19 cellular contexts compared by ENCODE assay signal in the genomic region with DNA sequence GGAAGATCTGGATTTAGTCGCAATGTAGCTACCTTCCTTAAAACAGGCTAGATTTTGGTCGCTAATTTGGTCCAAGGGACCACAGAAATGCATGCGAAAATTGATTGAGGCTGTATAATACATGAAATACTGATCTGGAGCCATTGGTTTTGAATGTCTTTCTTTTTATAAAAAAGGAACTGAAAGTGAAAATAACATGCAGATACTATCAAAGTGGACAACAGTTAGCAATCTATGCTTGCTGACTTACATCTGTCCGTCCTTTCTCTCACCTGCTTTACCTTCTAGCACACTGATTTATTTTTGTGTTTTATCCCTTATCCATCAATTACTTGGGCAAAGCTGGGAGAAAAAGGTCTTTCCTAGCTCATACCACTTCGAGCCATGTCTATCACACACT.
DNase-seq lines count a peak whose midpoint lies in the region; ATAC-seq, FAIRE-seq and TF ChIP-seq lines count a peak whose summit lies in the region.
"Had no signal": no experiment of that assay in that cellular context is flagged by ENCODE, and none has a peak within 500 bp of the region (broad histone marks: within the 10 kb centered on the region; RNA-seq: fewer than 3 reads in every experiment).

No MANE protein-coding gene starts in this region.

- 25% methylated on average over 5 of the region's 5 CpGs for WGBS in GM12878 (ENCODE audit: insufficient coverage, insufficient replicate concordance, low lambda C conversion rate, missing lambda C conversion rate)

- DNase-seq in GM12878 (ENCODE audit: low read depth, low spot score) (no peak), GM19239 (ENCODE audit: insufficient read length, low spot score) (no peak)
- DNase-seq in activated effector memory CD4-positive, alpha-beta T cell treated with anti-CD3 and anti-CD28 coated beads, Interleukin-2, amount 50 U/mL, for 16 hours: no peak
- no peak for DNase-seq in activated naive CD4-positive, alpha-beta T cell treated with anti-CD3 and anti-CD28 coated beads, Interleukin-2, amount 50 U/mL, for 16 hours
- DNase-seq: activated CD4-positive, alpha-beta memory T cell treated with anti-CD3 and anti-CD28 coated beads, Interleukin-2, amount 10 ng/mL, durations not matched to agents 7 days and 5 days; activated T-cell treated with anti-CD3 and anti-CD28 coated beads, Interleukin-2, amount 50 U/mL, for 4 hours; DMS153; heart right ventricle; naive thymus-derived CD4-positive, alpha-beta T cell; NCI-H1092; NCI-H526 had no signal

- no peak for TF ChIP-seq CTCF in GM12878 (IDR thresholded peaks at IDR 0.05 in 2 of 3, conservative IDR thresholded peaks at IDR 0.05 in 1 of 3; ENCODE audit: control insufficient read depth in 2 of 3, extremely low read depth in 1 of 3, insufficient read depth in 1 of 3, low read depth in 3 of 3, low read length in 3 of 3)

- SMC1A ChIA-PET in GM12878 (lab: Charles Lee; ENCODE audit: uncharacterized antibody, unreplicated experiment): no interaction called here

- no peak overlapping the region for H2AFZ ChIP-seq in GM12878 (ENCODE audit: control insufficient read depth, low read depth, low read length)

- no peaks in the 10 kb centered on the region for H4K20me1 ChIP-seq in GM12878 (ENCODE audit: control insufficient read depth, insufficient read depth)

- POLR2A ChIA-PET in GM12878 (lab: Charles Lee): no interaction called here

- no TSS peak for BruUV-seq in GM12878 (replicated peaks; lab: Mats Ljungman, UMichigan)

- intact Hi-C loops in GM12878 (cut with micrococcal nuclease; ENCODE audit: unreplicated experiment): no loop called here

- no peaks in the 10 kb centered on the region for H3K36me3 ChIP-seq in GM12878 (ENCODE audit: control insufficient read depth in 2 of 2, insufficient read depth in 2 of 2, low read length in 1 of 2)
- H3K36me3 ChIP-seq: heart right ventricle had no signal

- ATAC-seq in GM18505 (IDR thresholded peaks at IDR 0.05; ENCODE audit: unreplicated experiment): peak; percentile 69
- ATAC-seq in GM21619 (IDR thresholded peaks at IDR 0.05; ENCODE audit: unreplicated experiment): peak; percentile 70
- ATAC-seq in HG03432 (IDR thresholded peaks at IDR 0.05; ENCODE audit: unreplicated experiment): peak; percentile 68
- peak; percentile 88 for ATAC-seq in GM12878
- no peak for ATAC-seq in GM21576 (IDR thresholded peaks at IDR 0.05; ENCODE audit: unreplicated experiment)
- ATAC-seq: activated T-cell treated with anti-CD3 and anti-CD28 coated beads, Interleukin-2, amount 50 U/mL, for 4 hours; esophagus mucosa; heart right ventricle; naive thymus-derived CD4-positive, alpha-beta T cell had no signal

- H3K79me2 ChIP-seq in GM12878 (ENCODE audit: control insufficient read depth, insufficient read depth, low read length): no peaks in the 10 kb centered on the region

- H3K4me2 ChIP-seq in GM12878 (ENCODE audit: control insufficient read depth, insufficient read depth): no peak overlapping the region
- H3K4me2 ChIP-seq: smooth muscle cell had no signal

- FAIRE-seq in GM12878 (lab: Jason Lieb, UNC) (peak; percentile 18), GM19239 (lab: Jason Lieb, UNC) (no peak)
- FAIRE-seq: bronchial epithelial cell had no signal

- no peak overlapping the region for H3K9ac ChIP-seq in GM12878 (ENCODE audit: control insufficient read depth, insufficient read depth, low read length)

- TF ChIP-seq RAD21 in GM12878 (IDR thresholded peaks at IDR 0.05; ENCODE audit: insufficient read depth, low read depth, low read length): no peak

- in situ Hi-C loops in GM12878 (cut with MboI): no loop called here

- no peaks in the 10 kb centered on the region for H3K4me1 ChIP-seq in GM12878 (ENCODE audit: control insufficient read depth, insufficient read depth, low read length)
- H3K4me1 ChIP-seq: heart right ventricle had no signal

- CTCF ChIA-PET in GM12878 (lab: Yijun Ruan, JAX): no interaction called here

- H3K27ac ChIP-seq in GM12878 (ENCODE audit: control insufficient read depth, insufficient read depth): no peak overlapping the region
- H3K27ac ChIP-seq: heart right ventricle had no signal

- RAD21 ChIA-PET in GM12878 (lab: Charles Lee; ENCODE audit: unreplicated experiment): no interaction called here

- no peak overlapping the region for H3K4me3 ChIP-seq in GM12878
- H3K4me3 ChIP-seq: heart right ventricle, lung, smooth muscle cell had no signal

- H3K9me3 ChIP-seq in GM12878 (replicated peaks; ENCODE audit: control insufficient read depth, insufficient read depth, low read length): no peaks in the 10 kb centered on the region
- H3K9me3 ChIP-seq: heart right ventricle had no signal

- no peak for TF ChIP-seq POLR2A in GM18505 (IDR thresholded peaks at IDR 0.05; ENCODE audit: borderline replicate concordance, extremely low read depth, insufficient read depth, insufficient read length)
- TF ChIP-seq POLR2A in GM12878 (IDR thresholded peaks at IDR 0.05; ENCODE audit: low read depth, low read length): no peak

- H3K27me3 ChIP-seq in GM12878 (replicated peaks in 1 of 2; ENCODE audit: control insufficient read depth in 2 of 2, insufficient read depth in 2 of 2, low read length in 1 of 2): no peaks in the 10 kb centered on the region
- H3K27me3 ChIP-seq: heart right ventricle had no signal

- 0 out of 4 replicates have a peak, but pooled peaks of 1 of the 2 experiments have one; percentile 22 for TF ChIP-seq EP300 in GM12878 (IDR thresholded peaks at IDR 0.05; ENCODE audit: borderline replicate concordance in 1 of 2, control insufficient read depth in 1 of 2, low read depth in 2 of 2, low read length in 2 of 2)

TF ChIP-seq in GM12878, 131 proteins besides CTCF, POLR2A, EP300 and RAD21:
- TF ChIP-seq, protein P1, sequence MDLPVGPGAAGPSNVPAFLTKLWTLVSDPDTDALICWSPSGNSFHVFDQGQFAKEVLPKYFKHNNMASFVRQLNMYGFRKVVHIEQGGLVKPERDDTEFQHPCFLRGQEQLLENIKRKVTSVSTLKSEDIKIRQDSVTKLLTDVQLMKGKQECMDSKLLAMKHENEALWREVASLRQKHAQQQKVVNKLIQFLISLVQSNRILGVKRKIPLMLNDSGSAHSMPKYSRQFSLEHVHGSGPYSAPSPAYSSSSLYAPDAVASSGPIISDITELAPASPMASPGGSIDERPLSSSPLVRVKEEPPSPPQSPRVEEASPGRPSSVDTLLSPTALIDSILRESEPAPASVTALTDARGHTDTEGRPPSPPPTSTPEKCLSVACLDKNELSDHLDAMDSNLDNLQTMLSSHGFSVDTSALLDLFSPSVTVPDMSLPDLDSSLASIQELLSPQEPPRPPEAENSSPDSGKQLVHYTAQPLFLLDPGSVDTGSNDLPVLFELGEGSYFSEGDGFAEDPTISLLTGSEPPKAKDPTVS (IDR thresholded peaks at IDR 0.05; ENCODE audit: low read depth, low read length): no peak
- peak; percentile 83 for TF ChIP-seq SPI1 (IDR thresholded peaks at IDR 0.05; ENCODE audit: borderline replicate concordance, insufficient read depth, low read depth, low read length)
- TF ChIP-seq FOS (IDR thresholded peaks at IDR 0.05; ENCODE audit: borderline replicate concordance, extremely low read depth, insufficient read length): no peak
- peak; percentile 13; the same call in 1 of the 2 replicates for TF ChIP-seq IRF4 (IDR thresholded peaks at IDR 0.05; ENCODE audit: low read depth, low read length)
- TF ChIP-seq, protein P2, sequence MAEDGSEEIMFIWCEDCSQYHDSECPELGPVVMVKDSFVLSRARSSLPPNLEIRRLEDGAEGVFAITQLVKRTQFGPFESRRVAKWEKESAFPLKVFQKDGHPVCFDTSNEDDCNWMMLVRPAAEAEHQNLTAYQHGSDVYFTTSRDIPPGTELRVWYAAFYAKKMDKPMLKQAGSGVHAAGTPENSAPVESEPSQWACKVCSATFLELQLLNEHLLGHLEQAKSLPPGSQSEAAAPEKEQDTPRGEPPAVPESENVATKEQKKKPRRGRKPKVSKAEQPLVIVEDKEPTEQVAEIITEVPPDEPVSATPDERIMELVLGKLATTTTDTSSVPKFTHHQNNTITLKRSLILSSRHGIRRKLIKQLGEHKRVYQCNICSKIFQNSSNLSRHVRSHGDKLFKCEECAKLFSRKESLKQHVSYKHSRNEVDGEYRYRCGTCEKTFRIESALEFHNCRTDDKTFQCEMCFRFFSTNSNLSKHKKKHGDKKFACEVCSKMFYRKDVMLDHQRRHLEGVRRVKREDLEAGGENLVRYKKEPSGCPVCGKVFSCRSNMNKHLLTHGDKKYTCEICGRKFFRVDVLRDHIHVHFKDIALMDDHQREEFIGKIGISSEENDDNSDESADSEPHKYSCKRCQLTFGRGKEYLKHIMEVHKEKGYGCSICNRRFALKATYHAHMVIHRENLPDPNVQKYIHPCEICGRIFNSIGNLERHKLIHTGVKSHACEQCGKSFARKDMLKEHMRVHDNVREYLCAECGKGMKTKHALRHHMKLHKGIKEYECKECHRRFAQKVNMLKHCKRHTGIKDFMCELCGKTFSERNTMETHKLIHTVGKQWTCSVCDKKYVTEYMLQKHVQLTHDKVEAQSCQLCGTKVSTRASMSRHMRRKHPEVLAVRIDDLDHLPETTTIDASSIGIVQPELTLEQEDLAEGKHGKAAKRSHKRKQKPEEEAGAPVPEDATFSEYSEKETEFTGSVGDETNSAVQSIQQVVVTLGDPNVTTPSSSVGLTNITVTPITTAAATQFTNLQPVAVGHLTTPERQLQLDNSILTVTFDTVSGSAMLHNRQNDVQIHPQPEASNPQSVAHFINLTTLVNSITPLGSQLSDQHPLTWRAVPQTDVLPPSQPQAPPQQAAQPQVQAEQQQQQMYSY (CRISPR knock-in tag; IDR thresholded peaks at IDR 0.05): no peak
- no peak for TF ChIP-seq ZNF24 (IDR thresholded peaks at IDR 0.05)
- no peak for TF ChIP-seq TARDBP (IDR thresholded peaks at IDR 0.05; ENCODE audit: borderline replicate concordance)
